In the genomic region with DNA sequence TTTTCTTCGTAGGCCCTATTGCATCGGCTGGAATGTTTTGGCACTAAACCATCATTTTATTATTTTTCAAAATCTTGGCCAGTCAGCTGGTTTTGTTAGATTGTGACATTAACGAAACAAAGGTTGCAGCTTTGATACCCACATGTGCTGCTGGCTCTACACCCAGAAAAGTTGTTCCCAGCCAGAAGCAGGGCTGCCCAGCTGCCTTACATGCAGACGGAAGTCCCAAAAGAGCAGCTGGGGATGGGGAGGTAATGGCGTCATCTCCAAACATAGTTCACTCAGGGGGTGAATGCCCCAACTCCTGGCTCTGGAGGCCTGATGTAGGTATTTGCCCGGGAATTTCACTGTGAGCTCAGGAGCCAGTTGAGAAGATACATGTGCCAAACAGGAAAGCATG, we compare ENCODE assay signal across 32 cellular contexts. TPM values are rescaled to one million over a fixed set of nuclear protein-coding genes. Genes with fewer than 3 reads are reported as not detected.
"Had no signal": no experiment of that assay in that cellular context is flagged by ENCODE, and none has a peak within 500 bp of the region (broad histone marks: within the 10 kb centered on the region; RNA-seq: fewer than 3 reads in every experiment).

No MANE protein-coding gene starts in this region.

- H3K4me2 ChIP-seq: hepatocyte, neural progenitor cell had no signal

- H3K9ac ChIP-seq: neural progenitor cell had no signal

- H3K4me1 ChIP-seq: heart right ventricle, left ventricle myocardium inferior, neural progenitor cell, prostate gland, spleen, suprapubic skin, tibial artery, upper lobe of right lung had no signal

- DNase-seq: heart right ventricle; islet precursor cell; left ventricle myocardium inferior; midbrain; mucosa of descending colon; naive B cell; natural killer cell; nephron progenitor cell; ovary; retina; right cardiac atrium; small intestine; spleen; stimulated activated CD4-positive, alpha-beta T cell treated with anti-CD3 and anti-CD28 coated beads, Interleukin-4, amount 100 ng/mL, for 24 hours; stimulated activated naive CD4-positive, alpha-beta T cell; tibial artery; trophoblast cell; upper lobe of right lung had no signal

- H3K79me2 ChIP-seq: hepatocyte had no signal

- H3K27me3 ChIP-seq: hepatocyte, neural progenitor cell, ovary, suprapubic skin, tibial artery, upper lobe of right lung had no signal

- ATAC-seq: heart right ventricle; mucosa of descending colon; natural killer cell; right cardiac atrium; sciatic nerve; stimulated activated effector memory CD8-positive, alpha-beta T cell treated with anti-CD3 and anti-CD28 coated beads, Interleukin-12 subunit alpha, Interleukin-12 subunit beta, amount 100 ng/mL, for 72 hours; upper lobe of right lung had no signal

- H2AFZ ChIP-seq: hepatocyte, neural progenitor cell had no signal

- H3K9me3 ChIP-seq: heart right ventricle, left ventricle myocardium inferior, mucosa of descending colon, neutrophil, ovary, prostate gland, spleen, suprapubic skin, thoracic aorta, tibial artery, upper lobe of right lung had no signal

- H3K27ac ChIP-seq: heart right ventricle, hepatocyte, left ventricle myocardium inferior, neural progenitor cell, neutrophil, ovary, prostate gland, spleen, suprapubic skin, thoracic aorta, tibial artery, upper lobe of right lung had no signal

- H3K4me3 ChIP-seq: heart right ventricle, hepatocyte, left ventricle myocardium inferior, lung, mucosa of descending colon, neural progenitor cell, ovary, prostate gland, spleen, suprapubic skin, thoracic aorta, tibial artery, upper lobe of right lung had no signal

- H3K36me3 ChIP-seq: heart right ventricle, left ventricle myocardium inferior, neural progenitor cell, neutrophil, ovary, prostate gland, spleen, suprapubic skin, thoracic aorta, tibial artery, upper lobe of right lung had no signal

RNA-seq across cellular contexts. Expression of a gene that starts 23.3 kb away (rescaled TPM):
- total RNA-seq: heart right ventricle, left ventricle myocardium inferior, mesenteric fat pad, omental fat pad, ovary, prostate gland, right cardiac atrium, subcutaneous adipose tissue, thoracic aorta had no signal
- polyA plus RNA-seq: right cardiac atrium had no signal

RNA-seq across cellular contexts. Expression of a gene that starts 29.3 kb away (rescaled TPM):
- total RNA-seq: heart right ventricle, hepatocyte, kidney epithelial cell, left ventricle myocardium inferior, lower leg skin, lung, mesenteric fat pad, mucosa of descending colon, natural killer cell, omental fat pad, ovary, prostate gland, right cardiac atrium, sciatic nerve, spleen, subcutaneous adipose tissue, suprapubic skin, thoracic aorta, upper lobe of right lung had no signal
- polyA plus RNA-seq: heart right ventricle, hepatocyte, lung, ovary, right cardiac atrium, small intestine, spleen had no signal
